Comparison of ENCODE assay signal across 8 cellular contexts in the genomic region with DNA sequence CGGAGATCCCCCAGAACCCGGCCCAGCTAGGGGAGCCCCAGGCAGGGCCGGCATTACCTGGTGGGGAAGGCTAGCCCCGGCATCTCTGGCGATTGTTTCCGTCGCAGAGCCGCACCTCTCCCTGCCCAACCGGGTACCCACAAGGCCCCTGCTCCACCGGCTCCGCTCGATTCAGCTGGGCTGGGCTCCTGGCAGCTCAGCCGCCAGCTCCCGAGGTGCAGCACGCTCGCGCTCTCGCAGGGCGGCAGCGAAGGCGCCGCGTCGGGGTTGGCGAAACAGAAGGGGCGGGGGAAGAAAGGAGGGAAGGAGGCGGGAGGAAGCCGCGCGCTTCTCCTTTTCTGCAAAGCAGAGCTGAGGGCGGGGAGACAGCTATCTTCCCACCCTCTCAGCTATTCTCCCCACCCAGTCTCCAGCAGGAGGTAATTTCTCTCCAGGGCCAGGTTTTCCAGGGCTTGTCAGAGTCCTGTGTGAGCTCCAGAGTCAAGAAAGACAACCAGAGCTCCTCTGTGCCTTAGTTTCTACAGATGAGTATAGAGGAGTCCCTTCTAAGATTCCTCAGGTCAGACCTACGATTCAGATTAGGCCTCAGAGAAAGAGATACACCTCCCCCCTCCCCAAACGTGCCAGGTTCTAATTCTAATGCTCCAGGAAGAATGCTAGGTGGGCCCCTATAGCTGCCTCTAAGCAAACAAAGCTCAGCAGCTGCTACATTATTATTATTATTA.
DNase-seq lines count a peak whose midpoint lies in the region; ATAC-seq, FAIRE-seq and TF ChIP-seq lines count a peak whose summit lies in the region.

No MANE protein-coding gene starts in this region.

- POLR2A ChIA-PET in A549 (lab: Yijun Ruan, JAX) = interaction anchor here (0.7 to 1.2 kb wide), 2 partner anchors 17 to 31 kb away, joined by 3 to 4 read pairs; no protein-coding TSS in a partner anchor

- H3K4me1 ChIP-seq in A549 (peaks cover 22% of the 10 kb centered on the region), mucosa of descending colon (ENCODE audit: low read depth) (peaks cover 39% of the 10 kb centered on the region)

- TF ChIP-seq CTCF in A549 (IDR thresholded peaks at IDR 0.05) (no peak), mucosa of descending colon (IDR thresholded peaks at IDR 0.05) (no peak)

- peak; percentile 15 to 30; a peak in 1 of 5 replicates for TF ChIP-seq RAD21 in A549 (conservative IDR thresholded peaks at IDR 0.05 in 1 of 2, IDR thresholded peaks at IDR 0.05 in 1 of 2)

- peak overlapping the region; percentile 70 to 87 for H3K27ac ChIP-seq in A549

- TF ChIP-seq EP300 in A549 (IDR thresholded peaks at IDR 0.05) = no peak

- intact Hi-C loops in mucosa of descending colon (cut with DNase I, micrococcal nuclease) = no loop called here

- peak overlapping the region; percentile 56 for H3K4me3 ChIP-seq in A549
- peak overlapping the region; percentile 10 for H3K4me3 ChIP-seq in mucosa of descending colon

- peak; percentile 80 to 83 for DNase-seq in A549 (ENCODE audit: low read depth in 1 of 2, low spot score in 1 of 2)
- peak; percentile 79 for DNase-seq in NCI-H82 (lab: John Stamatoyannopoulos, UW)
- DNase-seq in activated CD8-positive, alpha-beta memory T cell treated with anti-CD3 and anti-CD28 coated beads, Interleukin-2, amount 50 U/mL, for 48 hours = peak; percentile 90
- DNase-seq in epidermal melanocyte (ENCODE audit: insufficient read length, low spot score) = peak; percentile 76
- DNase-seq in mucosa of descending colon = peak; percentile 91 to 94 (median 93)
- peak; percentile 70 for DNase-seq in stimulated activated CD8-positive, alpha-beta memory T cell treated with anti-CD3 and anti-CD28 coated beads, Interleukin-2, amount 100 ng/mL, for 48 hours (ENCODE audit: low read depth in 2 of 2)

- H3K9me3 ChIP-seq in A549 = no peaks in the 10 kb centered on the region
- no peaks in the 10 kb centered on the region for H3K9me3 ChIP-seq in mucosa of descending colon

- ATAC-seq in A549 (peak; percentile 96 to 98), GM18858 (IDR thresholded peaks at IDR 0.05; ENCODE audit: unreplicated experiment) (peak; percentile 75), HG03066 (IDR thresholded peaks at IDR 0.05; ENCODE audit: low read depth, unreplicated experiment) (peak; percentile 91), mucosa of descending colon (peak; percentile 95)

- WGBS in A549 (ENCODE audit: missing lambda C conversion rate) = under 1% methylated on average over 12 of the region's 33 CpGs

- FAIRE-seq in A549 (lab: Jason Lieb, UNC) = no peak

- TF ChIP-seq POLR2A in A549 (IDR thresholded peaks at IDR 0.05; ENCODE audit: low read length) = peak; percentile 72

- CTCF ChIA-PET in A549 (lab: Yijun Ruan, JAX) = interaction anchor here (0.6 to 1.5 kb wide), 8 partner anchors 10 to 284 kb away, joined by 3 to 6 read pairs (median 3); a partner anchor contains a TSS

- no peaks in the 10 kb centered on the region for H3K36me3 ChIP-seq in mucosa of descending colon (ENCODE audit: low read depth)

- H3K4me2 ChIP-seq in A549 = peak overlapping the region; percentile 72

TF ChIP-seq in A549, 52 proteins besides CTCF, POLR2A, EP300 and RAD21:
- peak; percentile 17; the same call in 1 of the 3 replicates for TF ChIP-seq SMC3 (IDR thresholded peaks at IDR 0.05)
- no peak for TF ChIP-seq EHF (CRISPR knock-in tag; IDR thresholded peaks at IDR 0.05)
- TF ChIP-seq, protein P1, sequence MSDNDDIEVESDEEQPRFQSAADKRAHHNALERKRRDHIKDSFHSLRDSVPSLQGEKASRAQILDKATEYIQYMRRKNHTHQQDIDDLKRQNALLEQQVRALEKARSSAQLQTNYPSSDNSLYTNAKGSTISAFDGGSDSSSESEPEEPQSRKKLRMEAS (IDR thresholded peaks at IDR 0.05) = peak; percentile 81
- TF ChIP-seq CBX2 (IDR thresholded peaks at IDR 0.05; ENCODE audit: borderline replicate concordance, low read depth) = no peak
- TF ChIP-seq, protein P2, sequence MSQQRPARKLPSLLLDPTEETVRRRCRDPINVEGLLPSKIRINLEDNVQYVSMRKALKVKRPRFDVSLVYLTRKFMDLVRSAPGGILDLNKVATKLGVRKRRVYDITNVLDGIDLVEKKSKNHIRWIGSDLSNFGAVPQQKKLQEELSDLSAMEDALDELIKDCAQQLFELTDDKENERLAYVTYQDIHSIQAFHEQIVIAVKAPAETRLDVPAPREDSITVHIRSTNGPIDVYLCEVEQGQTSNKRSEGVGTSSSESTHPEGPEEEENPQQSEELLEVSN (IDR thresholded peaks at IDR 0.05; ENCODE audit: borderline replicate concordance, low read depth) = peak; percentile 76
- TF ChIP-seq, protein P3, sequence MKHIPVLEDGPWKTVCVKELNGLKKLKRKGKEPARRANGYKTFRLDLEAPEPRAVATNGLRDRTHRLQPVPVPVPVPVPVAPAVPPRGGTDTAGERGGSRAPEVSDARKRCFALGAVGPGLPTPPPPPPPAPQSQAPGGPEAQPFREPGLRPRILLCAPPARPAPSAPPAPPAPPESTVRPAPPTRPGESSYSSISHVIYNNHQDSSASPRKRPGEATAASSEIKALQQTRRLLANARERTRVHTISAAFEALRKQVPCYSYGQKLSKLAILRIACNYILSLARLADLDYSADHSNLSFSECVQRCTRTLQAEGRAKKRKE (CRISPR knock-in tag; IDR thresholded peaks at IDR 0.05; ENCODE audit: low read depth) = no peak
- no peak for TF ChIP-seq RNF2 (IDR thresholded peaks at IDR 0.05; ENCODE audit: borderline replicate concordance, low read depth)
- TF ChIP-seq KDM5A (IDR thresholded peaks at IDR 0.05) = no peak
- peak; percentile 58; the same call in 1 of the 2 replicates for TF ChIP-seq PHF8 (IDR thresholded peaks at IDR 0.05; ENCODE audit: borderline replicate concordance, low read depth)

Comparison
In these comparisons a context has a peak if more than half of its experiments do, and no peak if none do; other contexts are left out.
1. Peak in every context shown above with its lines: DNase-seq, ATAC-seq, H3K4me3 ChIP-seq and H3K27ac ChIP-seq.